8 cellular contexts compared by ENCODE assay signal in the genomic region with DNA sequence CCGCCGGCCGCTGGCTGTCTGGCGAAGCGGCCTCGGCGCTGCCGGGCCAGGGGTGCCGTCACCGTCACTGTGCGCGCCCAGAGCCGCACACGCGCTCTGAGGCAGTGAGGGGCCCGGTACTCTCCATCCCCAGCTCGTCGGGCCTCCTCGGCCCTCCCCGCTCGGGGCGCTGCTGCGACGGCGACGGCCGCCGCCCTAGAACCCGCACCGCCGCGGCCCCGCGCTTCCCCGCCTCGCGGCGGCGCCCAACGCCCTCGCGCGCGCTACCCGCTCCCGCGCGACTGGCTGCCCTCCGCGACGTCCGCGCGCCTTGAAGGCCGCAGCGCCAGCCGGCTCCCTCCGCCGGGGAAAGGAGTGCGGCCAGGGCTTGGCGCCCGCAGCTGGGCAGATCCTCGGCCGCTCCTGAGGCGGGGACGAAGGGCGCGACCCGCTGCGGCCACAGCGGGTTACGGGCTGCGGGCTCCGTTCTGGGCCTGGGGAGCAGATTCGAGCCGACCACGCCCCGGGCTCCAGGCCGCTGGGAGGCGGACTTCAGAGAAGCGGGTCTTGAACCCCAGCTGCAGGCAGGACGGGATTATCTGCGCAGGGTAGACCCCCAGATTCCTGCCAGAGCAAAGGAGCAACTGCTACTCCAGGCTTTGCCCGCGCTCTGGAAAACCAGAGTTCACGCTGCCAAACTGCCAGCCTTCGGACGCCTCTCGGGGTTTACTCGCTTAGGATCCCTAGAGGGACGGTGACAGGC. TPM values are rescaled to one million over a fixed set of nuclear protein-coding genes. Genes with fewer than 3 reads are reported as not detected.
DNase-seq lines count a peak whose midpoint lies in the region; ATAC-seq and TF ChIP-seq lines count a peak whose summit lies in the region.

A gene (minus strand): TSS at position 283 of the 742 bp plus-strand sequence. CDS start 519 bp downstream, outside the sequence.

- no peak within 1 kb of the TSS for H3K23ac ChIP-seq in mesendoderm (ENCODE audit: low read length)

- H3K4me3 ChIP-seq in CD4-positive, CD25-positive, alpha-beta regulatory T cell (ENCODE audit: low read depth, low read length): peak within 1 kb of the TSS; percentile 42
- peak within 1 kb of the TSS; percentile 75 for H3K4me3 ChIP-seq in epithelial cell of esophagus (ENCODE audit: low read length)
- H3K4me3 ChIP-seq in mesendoderm (ENCODE audit: low read length): peak within 1 kb of the TSS; percentile 58

- peaks cover 0 to 22% (median 2%) of the 10 kb centered on the region in 4 donors for H3K4me1 Mint-ChIP-seq in CD4-positive, CD25-positive, alpha-beta regulatory T cell
- peaks cover 17% of the 10 kb centered on the region for H3K4me1 Mint-ChIP-seq in activated CD4-positive, alpha-beta memory T cell treated with anti-CD3 and anti-CD28 coated beads, Interleukin-2, amount 10 ng/mL, durations not matched to agents 7 days and 5 days

- peak within 1 kb of the TSS; percentile 44 for H3K18ac ChIP-seq in mesendoderm (ENCODE audit: low read length)

- H3K79me1 ChIP-seq in mesendoderm (ENCODE audit: low read length): no peaks in the 10 kb centered on the region

- H3K27me3 Mint-ChIP-seq in CD4-positive, CD25-positive, alpha-beta regulatory T cell: no peaks in the 10 kb centered on the region
- H3K27me3 Mint-ChIP-seq in activated CD4-positive, alpha-beta memory T cell treated with anti-CD3 and anti-CD28 coated beads, Interleukin-2, amount 10 ng/mL, durations not matched to agents 7 days and 5 days: no peaks in the 10 kb centered on the region

- H2BK15ac ChIP-seq in mesendoderm (replicated peaks; ENCODE audit: low read depth): no peak within 1 kb of the TSS

- H3K36me3 ChIP-seq in CD4-positive, CD25-positive, alpha-beta regulatory T cell (ENCODE audit: control insufficient read depth, insufficient read depth, low read length): no peaks in the 10 kb centered on the region
- H3K36me3 ChIP-seq in mesendoderm (ENCODE audit: control insufficient read depth, insufficient read depth, low read length): no peaks in the 10 kb centered on the region

- peak; percentile 63 to 72 for ATAC-seq in CD4-positive, CD25-positive, alpha-beta regulatory T cell (ENCODE audit: low read depth in 2 of 2)
- ATAC-seq in HG03460 (IDR thresholded peaks at IDR 0.05; ENCODE audit: unreplicated experiment): no peak

- peak within 1 kb of the TSS; percentile 5 for H4K8ac ChIP-seq in mesendoderm (ENCODE audit: low read depth, low read length)

- POLR2A ChIA-PET in activated CD4-positive, alpha-beta memory T cell treated with anti-CD3 and anti-CD28 coated beads, Interleukin-2, amount 10 ng/mL, durations not matched to agents 7 days and 5 days (lab: Charles Lee): interaction anchor here (0.6 to 3.0 kb wide), 13 partner anchors 8 to 490 kb away, joined by 3 to 25 read pairs (median 3); a partner anchor contains a TSS

- peak within 1 kb of the TSS; percentile 88 for H3K56ac ChIP-seq in mesendoderm (ENCODE audit: low read length)

- H3K27me3 ChIP-seq in CD4-positive, CD25-positive, alpha-beta regulatory T cell (ENCODE audit: control insufficient read depth, insufficient read depth, low read length): peaks cover 2% of the 10 kb centered on the region
- H3K27me3 ChIP-seq in mesendoderm (ENCODE audit: insufficient read depth, low read length, poor library complexity): no peaks in the 10 kb centered on the region

- WGBS in mesendoderm (ENCODE audit: extremely low coverage, insufficient coverage, low lambda C conversion rate): no CpG with 5 or more reads among the region's 91 CpGs

- no peaks in the 10 kb centered on the region for H3K9me3 Mint-ChIP-seq in CD4-positive, CD25-positive, alpha-beta regulatory T cell
- H3K9me3 Mint-ChIP-seq in activated CD4-positive, alpha-beta memory T cell treated with anti-CD3 and anti-CD28 coated beads, Interleukin-2, amount 10 ng/mL, durations not matched to agents 7 days and 5 days: no peaks in the 10 kb centered on the region

- H3K79me2 ChIP-seq in mesendoderm (ENCODE audit: control insufficient read depth, insufficient read depth, low read length): no peaks in the 10 kb centered on the region

- H3K27ac ChIP-seq in CD4-positive, CD25-positive, alpha-beta regulatory T cell (ENCODE audit: insufficient read depth, low read length, poor library complexity, severe bottlenecking): no peak within 1 kb of the TSS
- peak within 1 kb of the TSS; percentile 5 for H3K27ac ChIP-seq in mesendoderm (ENCODE audit: low read depth, low read length)

- H2AK5ac ChIP-seq in mesendoderm (ENCODE audit: low read length): no peak within 1 kb of the TSS

- peak within 1 kb of the TSS; percentile 82 to 92 (median 84) for H3K4me3 Mint-ChIP-seq in CD4-positive, CD25-positive, alpha-beta regulatory T cell
- peak within 1 kb of the TSS; percentile 81 for H3K4me3 Mint-ChIP-seq in activated CD4-positive, alpha-beta memory T cell treated with anti-CD3 and anti-CD28 coated beads, Interleukin-2, amount 10 ng/mL, durations not matched to agents 7 days and 5 days

- H2BK5ac ChIP-seq in mesendoderm (ENCODE audit: low read length): no peak within 1 kb of the TSS

- no peak for TF ChIP-seq CTCF in GM20000 (IDR thresholded peaks at IDR 0.05; ENCODE audit: extremely low read depth, missing control alignments)
- TF ChIP-seq CTCF in epithelial cell of esophagus (IDR thresholded peaks at IDR 0.05; ENCODE audit: insufficient read depth, low read depth, low read length, missing control alignments): no peak

- no peak within 1 kb of the TSS for H2BK120ac ChIP-seq in mesendoderm (ENCODE audit: low read depth, low read length)

- H4K5ac ChIP-seq in mesendoderm (ENCODE audit: low read length): no peak within 1 kb of the TSS

- peak within 1 kb of the TSS; percentile 92 for H3K4ac ChIP-seq in mesendoderm (ENCODE audit: low read depth, low read length)

- peaks cover 7% of the 10 kb centered on the region for H3K4me1 ChIP-seq in CD4-positive, CD25-positive, alpha-beta regulatory T cell (ENCODE audit: control insufficient read depth, insufficient read depth, low read length, poor library complexity, severe bottlenecking)
- no peaks in the 10 kb centered on the region for H3K4me1 ChIP-seq in mesendoderm (ENCODE audit: control insufficient read depth, low read depth, low read length)

- peak within 1 kb of the TSS; percentile 42 to 85 (median 63) for H3K27ac Mint-ChIP-seq in CD4-positive, CD25-positive, alpha-beta regulatory T cell
- H3K27ac Mint-ChIP-seq in activated CD4-positive, alpha-beta memory T cell treated with anti-CD3 and anti-CD28 coated beads, Interleukin-2, amount 10 ng/mL, durations not matched to agents 7 days and 5 days: peak within 1 kb of the TSS; percentile 69

- H3K4me2 ChIP-seq in mesendoderm (ENCODE audit: low read length): peak within 1 kb of the TSS; percentile 89

- peak within 1 kb of the TSS; percentile 82 for H3K9ac ChIP-seq in mesendoderm (ENCODE audit: low read length)

- no peaks in the 10 kb centered on the region for H3K9me3 ChIP-seq in CD4-positive, CD25-positive, alpha-beta regulatory T cell (ENCODE audit: control insufficient read depth in 2 of 2, low read length in 2 of 2)

- CTCF ChIA-PET in activated CD4-positive, alpha-beta memory T cell treated with anti-CD3 and anti-CD28 coated beads, Interleukin-2, amount 10 ng/mL, durations not matched to agents 7 days and 5 days (lab: Charles Lee): interaction anchor here (1.1 to 1.7 kb wide), 4 partner anchors 9 to 71 kb away, joined by 3 to 4 read pairs (median 3); no protein-coding TSS in a partner anchor

- peaks cover 6% of the 10 kb centered on the region for H3K36me3 Mint-ChIP-seq in CD4-positive, CD25-positive, alpha-beta regulatory T cell
- peaks cover 9% of the 10 kb centered on the region for H3K36me3 Mint-ChIP-seq in activated CD4-positive, alpha-beta memory T cell treated with anti-CD3 and anti-CD28 coated beads, Interleukin-2, amount 10 ng/mL, durations not matched to agents 7 days and 5 days (ENCODE audit: low read depth)

- DNase-seq in CD4-positive, CD25-positive, alpha-beta regulatory T cell: peak in 2 of 3 donors; percentile 35 to 59
- DNase-seq in GM20000 (ENCODE audit: low spot score): peak; percentile 83
- peak; percentile 24 for DNase-seq in NCI-H146 treated with DMSO at 0.1 percent for 48 hours (lab: John Stamatoyannopoulos, UW; ENCODE audit: unreplicated experiment)
- DNase-seq in activated CD4-positive, alpha-beta memory T cell treated with anti-CD3 and anti-CD28 coated beads, Interleukin-2, amount 10 ng/mL, durations not matched to agents 7 days and 5 days: peak; percentile 56
- peak; percentile 75 for DNase-seq in epithelial cell of esophagus (ENCODE audit: low read depth)
- DNase-seq in mesendoderm: peak; percentile 83
- peak in 2 of 3 donors; percentile 21 to 33 for DNase-seq in stimulated activated CD4-positive, alpha-beta T cell treated with anti-CD3 and anti-CD28 coated beads, TNF-alpha, amount 100 ng/mL, for 48 hours (ENCODE audit: low read depth in 3 of 3)

RNA-seq across cellular contexts. Expression of the gene that starts here (rescaled TPM):
- total RNA-seq in CD4-positive, CD25-positive, alpha-beta regulatory T cell: 12.0 TPM
- polyA plus RNA-seq in CD4-positive, CD25-positive, alpha-beta regulatory T cell: 1 to 10 TPM; 2.9 to 5.6 (median 4.2) TPM
- total RNA-seq in activated CD4-positive, alpha-beta memory T cell treated with anti-CD3 and anti-CD28 coated beads, Interleukin-2, amount 10 ng/mL, durations not matched to agents 7 days and 5 days: 10 to 100 TPM; 14.4 to 17.2 TPM
- 4.3 TPM for polyA plus RNA-seq in mesendoderm (2013, experiment 1 of 2)
- 4.2 TPM for polyA plus RNA-seq in mesendoderm (2013, experiment 2 of 2)

Comparison
In these comparisons a context has a peak if more than half of its experiments do, and no peak if none do; other contexts are left out.
1. DNase-seq: peak in every context shown above with its lines; median percentile 83 in GM20000; 83 in mesendoderm; 75 in epithelial cell of esophagus; 56 in activated CD4-positive, alpha-beta memory T cell treated with anti-CD3 and anti-CD28 coated beads, Interleukin-2, amount 10 ng/mL, durations not matched to agents 7 days and 5 days; 47 in CD4-positive, CD25-positive, alpha-beta regulatory T cell; 27 in stimulated activated CD4-positive, alpha-beta T cell treated with anti-CD3 and anti-CD28 coated beads, TNF-alpha, amount 100 ng/mL, for 48 hours; 24 in NCI-H146 treated with DMSO at 0.1 percent for 48 hours.